In genomic region chr14:64244279-64244678, GRCh38 we compare ENCODE assay signal across 18 cellular contexts. TPM values are rescaled to one million over a fixed set of nuclear protein-coding genes. Genes with fewer than 3 reads are reported as not detected.
A peak's percentile ranks its signal among the peaks of the same experiment; 100 is the strongest.
DNase-seq lines count a peak whose midpoint lies in the region; TF ChIP-seq lines count a peak whose summit lies in the region.
"Had no signal": no experiment of that assay in that cellular context is flagged by ENCODE, and none has a peak within 500 bp of the region (broad histone marks: within the 10 kb centered on the region; RNA-seq: fewer than 3 reads in every experiment).

No MANE protein-coding gene starts in this region.

- no peak for TF ChIP-seq CTCF in fibroblast of pulmonary artery (IDR thresholded peaks at IDR 0.05; ENCODE audit: low read length, missing control alignments)
- no peak for TF ChIP-seq CTCF in ovary (IDR thresholded peaks at IDR 0.05)

- 26 to 40% (median 27%) methylated on average over 4 of the region's 4 CpGs for WGBS in ovary, 3 donors

- TF ChIP-seq POLR2A in ovary (IDR thresholded peaks at IDR 0.05), result no peak

- H3K27ac ChIP-seq in ovary, result no peak overlapping the region

- H3K27me3 ChIP-seq in ovary, result no peaks in the 10 kb centered on the region

- no peaks in the 10 kb centered on the region for H3K9me3 ChIP-seq in ovary

- intact Hi-C loops in ovary (cut with DNase I), result no loop called here

- no peak for TF ChIP-seq EP300 in ovary (IDR thresholded peaks at IDR 0.05)

- no peak overlapping the region for H3K4me3 ChIP-seq in fibroblast of pulmonary artery (replicated peaks; ENCODE audit: low read depth, low read length)
- H3K4me3 ChIP-seq in ovary, result no peak overlapping the region
- H3K4me3 ChIP-seq: GM23338 had no signal

- H3K36me3 ChIP-seq in ovary, result no peaks in the 10 kb centered on the region

- peaks cover 13% of the 10 kb centered on the region for H3K4me1 ChIP-seq in ovary (ENCODE audit: insufficient read depth)

- DNase-seq in NCI-H1694 (lab: John Stamatoyannopoulos, UW) (peak; percentile 12), NCI-H1694 treated with DMSO at 0.1 percent for 48 hours (lab: John Stamatoyannopoulos, UW) (no peak), RPMI7951 (ENCODE audit: low read depth) (peak; percentile 11), fibroblast of pulmonary artery (ENCODE audit: low read depth) (peak; percentile 62), ovary (peak; percentile 52 to 79 (median 66)), superior temporal gyrus (ENCODE audit: extremely low spot score) (no peak), NCI-H1417 (lab: John Stamatoyannopoulos, UW) (no peak)
- no peak for DNase-seq in stimulated activated CD4-positive, alpha-beta T cell treated with anti-CD3 and anti-CD28 coated beads, Interleukin-2, amount 100 ng/mL, for 24 hours
- DNase-seq: 8988T; activated CD4-positive, alpha-beta T cell treated with anti-CD3 and anti-CD28 coated beads for 36 hours; erythroblast; mesenchymal stem cell; natural killer cell; NCI-H2171 treated with DMSO at 0.1 percent for 48 hours; posterior cingulate gyrus; small intestine; stimulated activated CD4-positive, alpha-beta T cell treated with anti-CD3 and anti-CD28 coated beads, Interleukin-4, amount 100 ng/mL, for 1 hour had no signal

RNA-seq across cellular contexts. Expression of gene ESR2, which starts 49.9 kb away (rescaled TPM):
- 0.10 and 0.12 TPM in 2 replicates for total RNA-seq in RPMI7951 (2014; rRNA removed; shearing (Covaris generic))
- total RNA-seq in ovary, result 10 to 100 TPM in 5 of 7 donors, 1 to 10 TPM in 2; 7.7 to 26.2 (median 22.3) TPM
- polyA plus RNA-seq in ovary, result 1 to 10 TPM; 5.1 TPM

Comparison
In these comparisons a context has a peak if more than half of its experiments do, and no peak if none do; other contexts are left out.
1. DNase-seq: peak in NCI-H1694 (single experiment), RPMI7951 (single experiment), fibroblast of pulmonary artery (single experiment) and ovary (5 of 5); none in NCI-H1694 treated with DMSO at 0.1 percent for 48 hours (single experiment), superior temporal gyrus (single experiment), stimulated activated CD4-positive, alpha-beta T cell treated with anti-CD3 and anti-CD28 coated beads, Interleukin-2, amount 100 ng/mL, for 24 hours (0 of 2) and NCI-H1417 (0 of 3).